In the genomic region with DNA sequence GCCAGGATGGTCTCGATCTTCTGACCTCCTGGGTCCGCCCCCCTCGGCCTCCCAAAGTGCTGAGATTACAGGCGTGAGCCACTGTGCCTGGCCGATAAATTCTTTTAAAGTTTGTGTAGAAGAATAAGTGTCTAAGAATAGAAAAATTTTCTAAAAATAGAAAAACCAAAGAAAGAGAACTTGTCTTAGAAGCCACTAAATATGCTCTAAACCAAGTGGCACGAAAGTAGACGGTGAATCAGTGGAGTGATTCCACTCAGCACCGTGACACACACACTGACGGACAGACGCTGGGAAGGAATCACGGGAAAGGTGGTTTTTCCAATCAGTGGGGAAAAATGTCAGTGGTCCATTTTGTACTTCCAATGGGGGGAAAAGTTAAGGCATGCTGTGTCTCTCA, we compare ENCODE assay signal across 17 cellular contexts.
"Had no signal": no experiment of that assay in that cellular context is flagged by ENCODE, and none has a peak within 500 bp of the region (broad histone marks: within the 10 kb centered on the region; RNA-seq: fewer than 3 reads in every experiment).

No MANE protein-coding gene starts in this region.

- H3K9me3 ChIP-seq: ascending aorta, gastroesophageal sphincter had no signal

- H3K27me3 ChIP-seq: ascending aorta, cardiac muscle cell, dorsolateral prefrontal cortex, gastroesophageal sphincter had no signal

- H3K27ac Mint-ChIP-seq: activated CD4-positive, alpha-beta T cell treated with anti-CD3 and anti-CD28 coated beads, Interleukin-2, amount 10 ng/mL, durations not matched to agents 7 days and 5 days; activated T-helper 1 cell treated with anti-CD3 and anti-CD28 coated beads, Interleukin-12 subunit alpha, Interleukin-12 subunit beta, Interleukin-2, Interleukin-4 antibody, amounts not matched to agents 30 ng/mL and 10 ng/mL and 1 ng/mL, durations not matched to agents 14 hours and 24 hours and 36 hours; WTC11 had no signal

- ATAC-seq: gastroesophageal sphincter, WTC11 had no signal

- H3K4me1 ChIP-seq: ascending aorta had no signal

- H3K27ac ChIP-seq: ascending aorta, cardiac muscle cell, dorsolateral prefrontal cortex, gastroesophageal sphincter had no signal

- H3K4me3 Mint-ChIP-seq: activated CD4-positive, alpha-beta T cell treated with anti-CD3 and anti-CD28 coated beads, Interleukin-2, amount 10 ng/mL, durations not matched to agents 7 days and 5 days; activated T-helper 1 cell treated with anti-CD3 and anti-CD28 coated beads, Interleukin-12 subunit alpha, Interleukin-12 subunit beta, Interleukin-2, Interleukin-4 antibody, amounts not matched to agents 30 ng/mL and 10 ng/mL and 1 ng/mL, durations not matched to agents 14 hours and 24 hours and 36 hours; WTC11 had no signal

- DNase-seq: activated CD4-positive, alpha-beta T cell treated with anti-CD3 and anti-CD28 coated beads, Interleukin-2, amount 10 ng/mL, durations not matched to agents 7 days and 5 days; activated naive CD4-positive, alpha-beta T cell treated with Interleukin-2 at 50 U/mL for 16 hours; dorsolateral prefrontal cortex; erythroblast; midbrain; naive B cell; stimulated activated CD4-positive, alpha-beta T cell treated with anti-CD3 and anti-CD28 coated beads, Interleukin-12 subunit alpha, Interleukin-12 subunit beta, amount 100 ng/mL, for 4 hours; stimulated activated CD4-positive, alpha-beta T cell treated with anti-CD3 and anti-CD28 coated beads, Interleukin-2, amount 100 ng/mL, for 24 hours; T-helper 2 cell had no signal

- H3K4me3 ChIP-seq: ascending aorta, cardiac muscle cell, dorsolateral prefrontal cortex, gastroesophageal sphincter, lung had no signal

- H3K36me3 Mint-ChIP-seq: naive B cell, WTC11 had no signal

- FAIRE-seq: islet of Langerhans, urothelium cell line had no signal

- H3K36me3 ChIP-seq: ascending aorta, cardiac muscle cell, gastroesophageal sphincter had no signal

- H3K9me3 Mint-ChIP-seq: activated CD4-positive, alpha-beta T cell treated with anti-CD3 and anti-CD28 coated beads, Interleukin-2, amount 10 ng/mL, durations not matched to agents 7 days and 5 days; activated T-helper 1 cell treated with anti-CD3 and anti-CD28 coated beads, Interleukin-12 subunit alpha, Interleukin-12 subunit beta, Interleukin-2, Interleukin-4 antibody, amounts not matched to agents 30 ng/mL and 10 ng/mL and 1 ng/mL, durations not matched to agents 14 hours and 24 hours and 36 hours; WTC11 had no signal
